Comparison of ENCODE assay signal across 1 cellular context in the genomic region with DNA sequence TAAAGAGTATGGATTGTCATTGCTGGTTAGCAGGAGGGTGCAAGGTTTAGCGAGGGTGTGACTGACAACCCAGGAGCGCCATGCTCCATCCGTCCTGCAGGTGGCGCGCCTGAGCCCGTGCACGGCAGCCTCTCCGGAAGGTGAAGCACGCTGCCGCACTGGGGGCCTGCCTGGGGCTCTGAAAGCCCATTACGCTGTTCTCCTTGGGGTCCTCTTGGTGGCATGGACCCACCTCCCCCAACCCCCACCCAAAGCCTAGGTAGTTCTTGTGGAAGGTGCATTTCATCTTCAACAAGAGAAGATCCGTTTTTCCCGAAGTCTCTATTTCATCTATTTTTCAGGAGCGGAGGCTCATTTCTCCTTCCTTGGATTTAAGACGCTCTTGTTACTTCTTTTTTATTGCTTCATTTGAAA.
TF ChIP-seq lines count a peak whose summit lies in the region.

No MANE protein-coding gene starts in this region.

TF ChIP-seq in HepG2, 621 proteins besides CTCF, POLR2A, EP300 and RAD21 (continued from another document and continues in another):
- TF ChIP-seq, protein P1, sequence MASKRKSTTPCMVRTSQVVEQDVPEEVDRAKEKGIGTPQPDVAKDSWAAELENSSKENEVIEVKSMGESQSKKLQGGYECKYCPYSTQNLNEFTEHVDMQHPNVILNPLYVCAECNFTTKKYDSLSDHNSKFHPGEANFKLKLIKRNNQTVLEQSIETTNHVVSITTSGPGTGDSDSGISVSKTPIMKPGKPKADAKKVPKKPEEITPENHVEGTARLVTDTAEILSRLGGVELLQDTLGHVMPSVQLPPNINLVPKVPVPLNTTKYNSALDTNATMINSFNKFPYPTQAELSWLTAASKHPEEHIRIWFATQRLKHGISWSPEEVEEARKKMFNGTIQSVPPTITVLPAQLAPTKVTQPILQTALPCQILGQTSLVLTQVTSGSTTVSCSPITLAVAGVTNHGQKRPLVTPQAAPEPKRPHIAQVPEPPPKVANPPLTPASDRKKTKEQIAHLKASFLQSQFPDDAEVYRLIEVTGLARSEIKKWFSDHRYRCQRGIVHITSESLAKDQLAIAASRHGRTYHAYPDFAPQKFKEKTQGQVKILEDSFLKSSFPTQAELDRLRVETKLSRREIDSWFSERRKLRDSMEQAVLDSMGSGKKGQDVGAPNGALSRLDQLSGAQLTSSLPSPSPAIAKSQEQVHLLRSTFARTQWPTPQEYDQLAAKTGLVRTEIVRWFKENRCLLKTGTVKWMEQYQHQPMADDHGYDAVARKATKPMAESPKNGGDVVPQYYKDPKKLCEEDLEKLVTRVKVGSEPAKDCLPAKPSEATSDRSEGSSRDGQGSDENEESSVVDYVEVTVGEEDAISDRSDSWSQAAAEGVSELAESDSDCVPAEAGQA (IDR thresholded peaks at IDR 0.05; ENCODE audit: low read depth): no peak
- TF ChIP-seq, protein P1 (CRISPR knock-in tag; IDR thresholded peaks at IDR 0.05; ENCODE audit: borderline replicate concordance): no peak
- TF ChIP-seq ZNF136 (CRISPR knock-in tag; IDR thresholded peaks at IDR 0.05; ENCODE audit: low read depth) (0 out of 2 replicates have a peak, but pooled peaks have one; percentile 54), ZNF563 (CRISPR knock-in tag; IDR thresholded peaks at IDR 0.05) (0 out of 2 replicates have a peak, but pooled peaks have one; percentile 57), FOXA3 (CRISPR knock-in tag; IDR thresholded peaks at IDR 0.05) (no peak), ZFAT (CRISPR knock-in tag; conservative IDR thresholded peaks at IDR 0.05) (no peak), ZNF616 (CRISPR knock-in tag; IDR thresholded peaks at IDR 0.05; ENCODE audit: low read depth) (0 out of 2 replicates have a peak, but pooled peaks have one; percentile 55), TSC22D2 (CRISPR knock-in tag; IDR thresholded peaks at IDR 0.05; ENCODE audit: borderline replicate concordance) (no peak), JDP2 (CRISPR knock-in tag; IDR thresholded peaks at IDR 0.05; ENCODE audit: borderline replicate concordance) (no peak), ZNF326 (CRISPR knock-in tag; IDR thresholded peaks at IDR 0.05; ENCODE audit: borderline replicate concordance) (no peak), MEIS2 (CRISPR knock-in tag; IDR thresholded peaks at IDR 0.05) (peak; percentile 79), XBP1 (CRISPR knock-in tag; IDR thresholded peaks at IDR 0.05) (no peak), ZNF431 (CRISPR knock-in tag; IDR thresholded peaks at IDR 0.05; ENCODE audit: borderline replicate concordance, low read depth) (no peak), ATF1 (CRISPR knock-in tag; IDR thresholded peaks at IDR 0.05) (no peak)
- TF ChIP-seq, protein P2, sequence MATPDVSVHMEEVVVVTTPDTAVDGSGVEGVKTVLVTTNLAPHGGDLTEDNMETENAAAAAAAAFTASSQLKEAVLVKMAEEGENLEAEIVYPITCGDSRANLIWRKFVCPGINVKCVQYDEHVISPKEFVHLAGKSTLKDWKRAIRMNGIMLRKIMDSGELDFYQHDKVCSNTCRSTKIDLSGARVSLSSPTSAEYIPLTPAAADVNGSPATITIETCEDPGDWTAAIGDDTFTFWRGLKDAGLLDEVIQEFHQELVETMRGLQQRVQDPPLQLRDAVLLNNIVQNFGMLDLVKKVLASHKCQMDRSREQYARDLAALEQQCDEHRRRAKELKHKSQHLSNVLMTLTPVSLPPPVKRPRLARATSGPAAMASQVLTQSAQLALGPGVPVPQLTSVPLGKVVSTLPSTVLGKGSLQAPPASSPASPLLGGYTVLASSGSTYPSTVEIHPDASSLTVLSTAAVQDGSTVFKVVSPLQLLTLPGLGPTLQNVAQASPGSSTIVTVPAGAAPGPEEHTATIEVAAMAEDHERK (CRISPR knock-in tag; IDR thresholded peaks at IDR 0.05; ENCODE audit: low read depth): no peak
- TF ChIP-seq, protein P3, sequence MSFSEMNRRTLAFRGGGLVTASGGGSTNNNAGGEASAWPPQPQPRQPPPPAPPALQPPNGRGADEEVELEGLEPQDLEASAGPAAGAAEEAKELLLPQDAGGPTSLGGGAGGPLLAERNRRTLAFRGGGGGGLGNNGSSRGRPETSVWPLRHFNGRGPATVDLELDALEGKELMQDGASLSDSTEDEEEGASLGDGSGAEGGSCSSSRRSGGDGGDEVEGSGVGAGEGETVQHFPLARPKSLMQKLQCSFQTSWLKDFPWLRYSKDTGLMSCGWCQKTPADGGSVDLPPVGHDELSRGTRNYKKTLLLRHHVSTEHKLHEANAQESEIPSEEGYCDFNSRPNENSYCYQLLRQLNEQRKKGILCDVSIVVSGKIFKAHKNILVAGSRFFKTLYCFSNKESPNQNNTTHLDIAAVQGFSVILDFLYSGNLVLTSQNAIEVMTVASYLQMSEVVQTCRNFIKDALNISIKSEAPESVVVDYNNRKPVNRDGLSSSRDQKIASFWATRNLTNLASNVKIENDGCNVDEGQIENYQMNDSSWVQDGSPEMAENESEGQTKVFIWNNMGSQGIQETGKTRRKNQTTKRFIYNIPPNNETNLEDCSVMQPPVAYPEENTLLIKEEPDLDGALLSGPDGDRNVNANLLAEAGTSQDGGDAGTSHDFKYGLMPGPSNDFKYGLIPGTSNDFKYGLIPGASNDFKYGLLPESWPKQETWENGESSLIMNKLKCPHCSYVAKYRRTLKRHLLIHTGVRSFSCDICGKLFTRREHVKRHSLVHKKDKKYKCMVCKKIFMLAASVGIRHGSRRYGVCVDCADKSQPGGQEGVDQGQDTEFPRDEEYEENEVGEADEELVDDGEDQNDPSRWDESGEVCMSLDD (CRISPR knock-in tag; IDR thresholded peaks at IDR 0.05; ENCODE audit: borderline replicate concordance): no peak
- TF ChIP-seq, protein P4, sequence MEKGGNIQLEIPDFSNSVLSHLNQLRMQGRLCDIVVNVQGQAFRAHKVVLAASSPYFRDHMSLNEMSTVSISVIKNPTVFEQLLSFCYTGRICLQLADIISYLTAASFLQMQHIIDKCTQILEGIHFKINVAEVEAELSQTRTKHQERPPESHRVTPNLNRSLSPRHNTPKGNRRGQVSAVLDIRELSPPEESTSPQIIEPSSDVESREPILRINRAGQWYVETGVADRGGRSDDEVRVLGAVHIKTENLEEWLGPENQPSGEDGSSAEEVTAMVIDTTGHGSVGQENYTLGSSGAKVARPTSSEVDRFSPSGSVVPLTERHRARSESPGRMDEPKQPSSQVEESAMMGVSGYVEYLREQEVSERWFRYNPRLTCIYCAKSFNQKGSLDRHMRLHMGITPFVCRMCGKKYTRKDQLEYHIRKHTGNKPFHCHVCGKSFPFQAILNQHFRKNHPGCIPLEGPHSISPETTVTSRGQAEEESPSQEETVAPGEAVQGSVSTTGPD (CRISPR knock-in tag; IDR thresholded peaks at IDR 0.05): no peak
- TF ChIP-seq, protein P5, sequence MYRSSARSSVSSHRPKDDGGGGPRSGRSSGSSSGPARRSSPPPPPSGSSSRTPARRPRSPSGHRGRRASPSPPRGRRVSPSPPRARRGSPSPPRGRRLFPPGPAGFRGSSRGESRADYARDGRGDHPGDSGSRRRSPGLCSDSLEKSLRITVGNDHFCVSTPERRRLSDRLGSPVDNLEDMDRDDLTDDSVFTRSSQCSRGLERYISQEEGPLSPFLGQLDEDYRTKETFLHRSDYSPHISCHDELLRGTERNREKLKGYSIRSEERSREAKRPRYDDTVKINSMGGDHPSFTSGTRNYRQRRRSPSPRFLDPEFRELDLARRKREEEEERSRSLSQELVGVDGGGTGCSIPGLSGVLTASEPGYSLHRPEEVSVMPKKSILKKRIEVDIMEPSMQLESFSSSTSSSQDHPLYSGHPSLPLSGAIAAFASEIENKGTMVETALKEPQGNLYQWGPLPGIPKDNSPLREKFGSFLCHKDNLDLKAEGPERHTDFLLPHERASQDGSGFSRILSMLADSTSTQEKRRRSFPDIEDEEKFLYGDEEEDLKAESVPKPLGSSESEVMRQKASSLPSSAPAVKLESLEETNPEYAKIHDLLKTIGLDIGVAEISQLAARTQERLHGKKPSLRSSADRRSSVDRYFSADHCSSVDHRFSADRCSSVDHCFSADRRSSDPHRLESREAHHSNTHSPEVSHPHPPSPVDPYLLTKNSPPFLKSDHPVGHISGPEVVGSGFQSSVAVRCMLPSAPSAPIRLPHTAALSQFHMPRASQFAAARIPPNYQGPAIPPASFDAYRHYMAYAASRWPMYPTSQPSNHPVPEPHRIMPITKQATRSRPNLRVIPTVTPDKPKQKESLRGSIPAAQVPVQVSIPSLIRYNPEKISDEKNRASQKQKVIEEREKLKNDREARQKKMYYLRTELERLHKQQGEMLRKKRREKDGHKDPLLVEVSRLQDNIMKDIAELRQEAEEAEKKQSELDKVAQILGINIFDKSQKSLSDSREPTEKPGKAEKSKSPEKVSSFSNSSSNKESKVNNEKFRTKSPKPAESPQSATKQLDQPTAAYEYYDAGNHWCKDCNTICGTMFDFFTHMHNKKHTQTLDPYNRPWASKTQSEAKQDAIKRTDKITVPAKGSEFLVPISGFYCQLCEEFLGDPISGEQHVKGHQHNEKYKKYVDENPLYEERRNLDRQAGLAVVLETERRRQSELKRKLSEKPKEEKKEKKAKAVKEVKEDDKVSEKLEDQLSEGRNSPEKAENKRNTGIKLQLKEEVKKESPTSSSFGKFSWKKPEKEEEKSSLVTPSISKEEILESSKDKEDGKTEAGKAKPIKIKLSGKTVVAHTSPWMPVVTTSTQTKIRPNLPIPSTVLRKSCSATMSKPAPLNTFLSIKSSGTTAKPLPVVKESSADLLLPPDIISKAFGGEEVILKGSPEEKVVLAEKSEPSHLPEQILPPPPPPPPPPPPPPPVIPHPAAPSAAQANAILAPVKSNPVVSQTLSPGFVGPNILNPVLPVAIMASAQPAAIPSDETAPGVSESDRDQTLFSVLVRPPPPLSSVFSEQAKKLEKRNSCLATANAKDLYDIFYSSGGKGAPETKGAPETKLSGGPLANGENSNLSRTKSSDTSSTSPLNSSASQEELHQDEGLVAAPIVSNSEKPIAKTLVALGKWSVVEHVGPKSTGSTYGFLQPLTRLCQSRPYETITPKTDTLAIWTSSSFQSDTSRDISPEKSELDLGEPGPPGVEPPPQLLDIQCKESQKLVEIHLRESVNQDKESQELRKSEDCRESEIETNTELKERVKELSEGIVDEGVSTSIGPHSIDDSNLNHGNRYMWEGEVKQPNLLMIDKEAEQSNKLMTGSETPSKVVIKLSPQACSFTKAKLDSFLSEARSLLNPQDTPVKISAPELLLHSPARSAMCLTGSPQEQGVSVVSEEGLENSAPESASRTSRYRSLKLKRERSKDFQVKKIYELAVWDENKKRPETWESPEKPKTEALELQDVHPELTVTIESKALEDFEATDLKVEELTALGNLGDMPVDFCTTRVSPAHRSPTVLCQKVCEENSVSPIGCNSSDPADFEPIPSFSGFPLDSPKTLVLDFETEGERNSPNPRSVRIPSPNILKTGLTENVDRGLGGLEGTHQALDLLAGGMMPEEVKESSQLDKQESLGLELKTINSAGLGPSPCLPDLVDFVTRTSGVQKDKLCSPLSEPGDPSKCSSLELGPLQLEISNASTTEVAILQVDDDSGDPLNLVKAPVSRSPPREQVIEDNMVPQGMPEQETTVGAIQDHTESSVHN (CRISPR knock-in tag; IDR thresholded peaks at IDR 0.05): no peak
- TF ChIP-seq, protein P6, sequence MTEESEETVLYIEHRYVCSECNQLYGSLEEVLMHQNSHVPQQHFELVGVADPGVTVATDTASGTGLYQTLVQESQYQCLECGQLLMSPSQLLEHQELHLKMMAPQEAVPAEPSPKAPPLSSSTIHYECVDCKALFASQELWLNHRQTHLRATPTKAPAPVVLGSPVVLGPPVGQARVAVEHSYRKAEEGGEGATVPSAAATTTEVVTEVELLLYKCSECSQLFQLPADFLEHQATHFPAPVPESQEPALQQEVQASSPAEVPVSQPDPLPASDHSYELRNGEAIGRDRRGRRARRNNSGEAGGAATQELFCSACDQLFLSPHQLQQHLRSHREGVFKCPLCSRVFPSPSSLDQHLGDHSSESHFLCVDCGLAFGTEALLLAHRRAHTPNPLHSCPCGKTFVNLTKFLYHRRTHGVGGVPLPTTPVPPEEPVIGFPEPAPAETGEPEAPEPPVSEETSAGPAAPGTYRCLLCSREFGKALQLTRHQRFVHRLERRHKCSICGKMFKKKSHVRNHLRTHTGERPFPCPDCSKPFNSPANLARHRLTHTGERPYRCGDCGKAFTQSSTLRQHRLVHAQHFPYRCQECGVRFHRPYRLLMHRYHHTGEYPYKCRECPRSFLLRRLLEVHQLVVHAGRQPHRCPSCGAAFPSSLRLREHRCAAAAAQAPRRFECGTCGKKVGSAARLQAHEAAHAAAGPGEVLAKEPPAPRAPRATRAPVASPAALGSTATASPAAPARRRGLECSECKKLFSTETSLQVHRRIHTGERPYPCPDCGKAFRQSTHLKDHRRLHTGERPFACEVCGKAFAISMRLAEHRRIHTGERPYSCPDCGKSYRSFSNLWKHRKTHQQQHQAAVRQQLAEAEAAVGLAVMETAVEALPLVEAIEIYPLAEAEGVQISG (CRISPR knock-in tag; IDR thresholded peaks at IDR 0.05): peak; percentile 35; the same call in 1 of the 2 replicates
- TF ChIP-seq, protein P7, sequence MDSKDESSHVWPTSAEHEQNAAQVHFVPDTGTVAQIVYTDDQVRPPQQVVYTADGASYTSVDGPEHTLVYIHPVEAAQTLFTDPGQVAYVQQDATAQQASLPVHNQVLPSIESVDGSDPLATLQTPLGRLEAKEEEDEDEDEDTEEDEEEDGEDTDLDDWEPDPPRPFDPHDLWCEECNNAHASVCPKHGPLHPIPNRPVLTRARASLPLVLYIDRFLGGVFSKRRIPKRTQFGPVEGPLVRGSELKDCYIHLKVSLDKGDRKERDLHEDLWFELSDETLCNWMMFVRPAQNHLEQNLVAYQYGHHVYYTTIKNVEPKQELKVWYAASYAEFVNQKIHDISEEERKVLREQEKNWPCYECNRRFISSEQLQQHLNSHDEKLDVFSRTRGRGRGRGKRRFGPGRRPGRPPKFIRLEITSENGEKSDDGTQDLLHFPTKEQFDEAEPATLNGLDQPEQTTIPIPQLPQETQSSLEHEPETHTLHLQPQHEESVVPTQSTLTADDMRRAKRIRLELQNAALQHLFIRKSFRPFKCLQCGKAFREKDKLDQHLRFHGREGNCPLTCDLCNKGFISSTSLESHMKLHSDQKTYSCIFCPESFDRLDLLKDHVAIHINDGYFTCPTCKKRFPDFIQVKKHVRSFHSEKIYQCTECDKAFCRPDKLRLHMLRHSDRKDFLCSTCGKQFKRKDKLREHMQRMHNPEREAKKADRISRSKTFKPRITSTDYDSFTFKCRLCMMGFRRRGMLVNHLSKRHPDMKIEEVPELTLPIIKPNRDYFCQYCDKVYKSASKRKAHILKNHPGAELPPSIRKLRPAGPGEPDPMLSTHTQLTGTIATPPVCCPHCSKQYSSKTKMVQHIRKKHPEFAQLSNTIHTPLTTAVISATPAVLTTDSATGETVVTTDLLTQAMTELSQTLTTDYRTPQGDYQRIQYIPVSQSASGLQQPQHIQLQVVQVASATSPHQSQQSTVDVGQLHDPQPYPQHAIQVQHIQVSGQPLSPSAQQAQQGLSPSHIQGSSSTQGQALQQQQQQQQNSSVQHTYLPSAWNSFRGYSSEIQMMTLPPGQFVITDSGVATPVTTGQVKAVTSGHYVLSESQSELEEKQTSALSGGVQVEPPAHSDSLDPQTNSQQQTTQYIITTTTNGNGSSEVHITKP (CRISPR knock-in tag; IDR thresholded peaks at IDR 0.05; ENCODE audit: low read depth): no peak
